ENCODE assay signal across 1 cellular context in genomic region chr2:232502901-232503791, GRCh38.
TF ChIP-seq lines count a peak whose summit lies in the region.

No MANE protein-coding gene starts in this region.

TF ChIP-seq in HEK293, 187 proteins besides CTCF, POLR2A, EP300 and RAD21 (continued from another document):
- TF ChIP-seq ZNF416 (tag by site-specific recombination; IDR thresholded peaks at IDR 0.05) (no peak), ZBTB10 (tag by site-specific recombination; IDR thresholded peaks at IDR 0.05) (no peak), KLF1 (tag by site-specific recombination; IDR thresholded peaks at IDR 0.05) (no peak), ZBTB1 (tag by site-specific recombination; IDR thresholded peaks at IDR 0.05) (no peak), ZBTB7A (tag by site-specific recombination; IDR thresholded peaks at IDR 0.05; ENCODE audit: low read depth) (no peak), ZNF654 (tag by site-specific recombination; IDR thresholded peaks at IDR 0.05; ENCODE audit: low read depth) (no peak), EGR2 (tag by site-specific recombination; IDR thresholded peaks at IDR 0.05; ENCODE audit: low read depth) (no peak), ZBTB8A (tag by site-specific recombination; IDR thresholded peaks at IDR 0.05) (no peak)
